Comparison of ENCODE assay signal across 8 cellular contexts in the genomic region with DNA sequence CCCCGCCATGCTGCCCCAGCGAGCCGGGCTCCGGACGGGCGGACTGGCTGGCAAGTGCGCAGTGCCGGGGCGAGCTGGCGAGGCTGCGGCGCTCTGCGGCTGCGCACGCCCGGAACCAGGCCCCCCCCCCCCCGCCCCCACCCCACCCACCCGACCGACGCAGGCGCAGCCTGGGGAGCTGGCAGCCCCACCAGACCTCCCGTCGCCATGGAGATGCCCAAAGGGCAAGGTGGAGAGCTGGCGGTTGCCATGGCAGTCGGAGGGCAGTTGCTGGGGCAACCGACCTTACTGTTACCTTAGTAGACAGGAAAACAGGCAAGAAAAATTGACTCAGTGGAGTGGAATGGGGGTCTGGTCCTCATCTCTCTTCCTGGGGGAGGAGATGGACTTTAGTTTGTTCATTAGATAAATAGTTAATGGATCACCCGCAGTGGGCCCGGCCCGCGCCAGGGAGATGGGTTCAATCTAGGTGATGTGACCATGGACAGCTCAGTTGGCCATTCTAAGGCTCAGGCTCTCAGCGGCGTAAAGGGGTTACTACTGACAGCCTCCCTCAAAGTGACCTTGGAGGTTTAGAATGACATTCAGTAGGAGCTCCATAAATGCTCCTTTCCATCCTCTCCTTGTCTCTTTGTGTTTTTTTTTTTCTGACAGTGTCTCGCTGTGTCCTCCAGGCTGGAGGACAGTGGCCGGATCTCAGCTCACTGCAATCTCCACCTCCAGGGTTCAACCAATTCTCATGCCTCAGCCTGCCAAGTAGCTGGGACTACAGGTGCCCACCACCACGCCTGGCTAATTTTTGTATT. TPM values are rescaled to one million over a fixed set of nuclear protein-coding genes. Genes with fewer than 3 reads are reported as not detected.
DNase-seq lines count a peak whose midpoint lies in the region; ATAC-seq lines count a peak whose summit lies in the region.

Gene PCSK1N (minus strand): TSS at position 87 of the 806 bp plus-strand sequence. CDS start 78 bp downstream, at position 9.

- H3K27me3 Mint-ChIP-seq in activated CD8-positive, alpha-beta T cell treated with anti-CD3 and anti-CD28 coated beads, Interleukin-2, amount 10 ng/mL, durations not matched to agents 7 days and 5 days (ENCODE audit: low read depth): peaks cover 40% of the 10 kb centered on the region
- H3K27me3 Mint-ChIP-seq in stimulated activated memory B cell treated with anti-CD40 and anti-IgM and Interleukin-4, amounts not matched to agents 10 μg/mL and 1 μg/mL and 100 μg/mL, for 72 hours: peaks cover 46% of the 10 kb centered on the region

- peak; percentile 68 for DNase-seq in Caki2 (ENCODE audit: low read depth)
- peak; percentile 11 for DNase-seq in NCI-H1436 treated with DMSO at 0.1 percent for 48 hours (lab: John Stamatoyannopoulos, UW)
- no peak for DNase-seq in activated CD8-positive, alpha-beta T cell treated with anti-CD3 and anti-CD28 coated beads, Interleukin-2, amount 10 ng/mL, durations not matched to agents 7 days and 5 days
- peak in 35 of 51 donors; percentile 1 to 65 (median 25) for DNase-seq in hypothalamus (lab: John Stamatoyannopoulos, UW)
- no peak for DNase-seq in COLO829 (ENCODE audit: low spot score)
- no peak for DNase-seq in DMS153 treated with DMSO at 0.1 percent for 48 hours (lab: John Stamatoyannopoulos, UW; ENCODE audit: unreplicated experiment)

- H3K9me3 Mint-ChIP-seq in activated CD8-positive, alpha-beta T cell treated with anti-CD3 and anti-CD28 coated beads, Interleukin-2, amount 10 ng/mL, durations not matched to agents 7 days and 5 days (ENCODE audit: insufficient read depth): no peaks in the 10 kb centered on the region
- H3K9me3 Mint-ChIP-seq in stimulated activated memory B cell treated with anti-CD40 and anti-IgM and Interleukin-4, amounts not matched to agents 10 μg/mL and 1 μg/mL and 100 μg/mL, for 72 hours: no peaks in the 10 kb centered on the region

- H3K4me1 Mint-ChIP-seq in activated CD8-positive, alpha-beta T cell treated with anti-CD3 and anti-CD28 coated beads, Interleukin-2, amount 10 ng/mL, durations not matched to agents 7 days and 5 days (ENCODE audit: low read depth): peaks cover 14% of the 10 kb centered on the region
- H3K4me1 Mint-ChIP-seq in stimulated activated memory B cell treated with anti-CD40 and anti-IgM and Interleukin-4, amounts not matched to agents 10 μg/mL and 1 μg/mL and 100 μg/mL, for 72 hours: peaks cover 12% of the 10 kb centered on the region

- POLR2A ChIA-PET in activated CD8-positive, alpha-beta T cell treated with anti-CD3 and anti-CD28 coated beads, Interleukin-2, amount 10 ng/mL, durations not matched to agents 7 days and 5 days (lab: Charles Lee): no interaction called here

- H3K27ac Mint-ChIP-seq in activated CD8-positive, alpha-beta T cell treated with anti-CD3 and anti-CD28 coated beads, Interleukin-2, amount 10 ng/mL, durations not matched to agents 7 days and 5 days: no peak within 1 kb of the TSS
- H3K27ac Mint-ChIP-seq in stimulated activated memory B cell treated with anti-CD40 and anti-IgM and Interleukin-4, amounts not matched to agents 10 μg/mL and 1 μg/mL and 100 μg/mL, for 72 hours: no peak within 1 kb of the TSS

- CTCF ChIA-PET in activated CD8-positive, alpha-beta T cell treated with anti-CD3 and anti-CD28 coated beads, Interleukin-2, amount 10 ng/mL, durations not matched to agents 7 days and 5 days (lab: Charles Lee): interaction anchor here (0.7 kb wide), 1 partner anchor 22 kb away, joined by 3 read pairs; no protein-coding TSS in a partner anchor

- in situ Hi-C loops in Caki2 (cut with HindIII; ENCODE audit: low pct_unique_long_range_greater_than_20kb, low sequenced_read_pairs): no loop called here

- peak; percentile 46 for ATAC-seq in activated CD8-positive, alpha-beta T cell treated with anti-CD3 and anti-CD28 coated beads, Interleukin-2, amount 10 ng/mL, durations not matched to agents 7 days and 5 days
- ATAC-seq in stimulated activated memory B cell treated with anti-CD40 and anti-IgM and Interleukin-4, amounts not matched to agents 10 μg/mL and 1 μg/mL and 100 μg/mL, for 72 hours: no peak
- no peak for ATAC-seq in HG03469 (IDR thresholded peaks at IDR 0.05; ENCODE audit: unreplicated experiment)

- H3K36me3 Mint-ChIP-seq in activated CD8-positive, alpha-beta T cell treated with anti-CD3 and anti-CD28 coated beads, Interleukin-2, amount 10 ng/mL, durations not matched to agents 7 days and 5 days (ENCODE audit: low read depth): no peaks in the 10 kb centered on the region
- H3K36me3 Mint-ChIP-seq in stimulated activated memory B cell treated with anti-CD40 and anti-IgM and Interleukin-4, amounts not matched to agents 10 μg/mL and 1 μg/mL and 100 μg/mL, for 72 hours: no peaks in the 10 kb centered on the region

- peak within 1 kb of the TSS; percentile 25 for H3K4me3 Mint-ChIP-seq in activated CD8-positive, alpha-beta T cell treated with anti-CD3 and anti-CD28 coated beads, Interleukin-2, amount 10 ng/mL, durations not matched to agents 7 days and 5 days
- H3K4me3 Mint-ChIP-seq in stimulated activated memory B cell treated with anti-CD40 and anti-IgM and Interleukin-4, amounts not matched to agents 10 μg/mL and 1 μg/mL and 100 μg/mL, for 72 hours: peak within 1 kb of the TSS; percentile 21

RNA-seq across cellular contexts. Expression of gene PCSK1N, which starts in this region (rescaled TPM):
- total RNA-seq in Caki2 (2014; rRNA removed; shearing (Covaris generic); ENCODE audit: low replicate concordance): 93.6 and 112 TPM in 2 replicates
- not detected for total RNA-seq in activated CD8-positive, alpha-beta T cell treated with anti-CD3 and anti-CD28 coated beads, Interleukin-2, amount 10 ng/mL, durations not matched to agents 7 days and 5 days

Comparison
In these comparisons a context has a peak if more than half of its experiments do, and no peak if none do; other contexts are left out.
1. RNA of gene PCSK1N (total RNA-seq): 93.6 to 112 TPM in Caki2; not detected in activated CD8-positive, alpha-beta T cell treated with anti-CD3 and anti-CD28 coated beads, Interleukin-2, amount 10 ng/mL, durations not matched to agents 7 days and 5 days; every median in the first group is over 10 times any median in the second.
2. Peak in ATAC-seq in activated CD8-positive, alpha-beta T cell treated with anti-CD3 and anti-CD28 coated beads, Interleukin-2, amount 10 ng/mL, durations not matched to agents 7 days and 5 days; RNA of the gene not detected or under 1 TPM.
3. DNase-seq: peak in Caki2 (single experiment), NCI-H1436 treated with DMSO at 0.1 percent for 48 hours (single experiment) and hypothalamus (35 of 51); none in activated CD8-positive, alpha-beta T cell treated with anti-CD3 and anti-CD28 coated beads, Interleukin-2, amount 10 ng/mL, durations not matched to agents 7 days and 5 days (single experiment), COLO829 (single experiment) and DMS153 treated with DMSO at 0.1 percent for 48 hours (single experiment).